In the genomic region with DNA sequence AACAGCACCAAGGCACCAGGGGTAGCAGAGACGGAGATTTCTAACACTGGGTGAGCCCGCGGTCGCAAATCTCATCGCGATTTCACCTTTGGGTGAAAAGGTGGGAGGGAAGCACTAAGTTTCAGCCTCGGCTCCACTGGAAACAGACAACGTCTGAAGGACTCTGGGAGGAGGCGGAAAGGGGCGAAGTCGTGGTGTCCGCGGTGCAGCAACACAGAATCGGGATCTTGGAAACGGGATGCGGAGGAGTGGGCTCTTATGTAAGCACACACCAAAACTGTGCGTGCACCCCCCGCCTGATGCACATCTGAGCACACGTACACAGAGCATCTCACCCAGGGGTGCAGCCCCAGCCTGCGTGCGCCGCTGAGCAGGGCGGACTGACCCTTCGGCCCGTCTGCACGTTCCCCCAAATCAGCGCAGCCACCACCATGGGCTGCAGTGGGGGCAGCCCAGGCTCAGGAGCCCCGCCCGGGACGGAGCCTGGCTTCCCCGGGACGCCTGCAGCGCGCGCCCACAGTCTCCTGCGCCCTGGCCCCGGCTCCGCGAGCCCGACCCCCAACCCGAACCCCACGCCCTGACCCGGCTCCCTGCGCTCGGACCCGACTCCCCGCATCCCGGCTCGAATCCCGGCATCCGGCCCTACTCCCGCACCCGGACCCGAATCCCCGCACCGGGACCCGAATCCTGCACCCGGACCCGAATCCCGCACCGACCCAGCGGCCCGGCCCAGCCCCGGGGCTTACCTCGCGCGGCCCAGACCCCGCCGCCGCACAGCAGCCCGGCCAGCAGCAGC, we compare ENCODE assay signal across 8 cellular contexts. TPM values are rescaled to one million over a fixed set of nuclear protein-coding genes. Genes with fewer than 3 reads are reported as not detected.
DNase-seq lines count a peak whose midpoint lies in the region; ATAC-seq and TF ChIP-seq lines count a peak whose summit lies in the region.

No MANE protein-coding gene starts in this region.

- peaks cover 46% of the 10 kb centered on the region for H3K4me1 Mint-ChIP-seq in activated T-cell treated with anti-CD3 and anti-CD28 coated beads, Interleukin-2, amount 50 U/mL, for 72 hours (ENCODE audit: low read depth)
- peaks cover 48% of the 10 kb centered on the region for H3K4me1 Mint-ChIP-seq in osteocyte (ENCODE audit: unreplicated experiment)

- no peak for TF ChIP-seq CTCF in osteocyte (IDR thresholded peaks at IDR 0.05)

- DNase-seq in NCI-H748 (lab: John Stamatoyannopoulos, UW; ENCODE audit: unreplicated experiment) (peak; percentile 29), NCI-H748 treated with DMSO at 0.1 percent for 48 hours (lab: John Stamatoyannopoulos, UW) (no peak), LoVo (ENCODE audit: low spot score) (peak; percentile 19), germinal center (ENCODE audit: low spot score) (peak; percentile 42), osteocyte (ENCODE audit: extremely low spot score, unreplicated experiment) (no peak), NCI-H1436 treated with DMSO at 0.1 percent for 48 hours (lab: John Stamatoyannopoulos, UW) (no peak)
- DNase-seq in activated T-cell treated with anti-CD3 and anti-CD28 coated beads, Interleukin-2, amount 50 U/mL, for 72 hours, result peak; percentile 33 to 37

- peaks cover 3 to 4% of the 10 kb centered on the region in 2 donors for H3K36me3 Mint-ChIP-seq in activated T-cell treated with anti-CD3 and anti-CD28 coated beads, Interleukin-2, amount 50 U/mL, for 72 hours (ENCODE audit: insufficient read depth in 2 of 2)
- no peaks in the 10 kb centered on the region for H3K36me3 Mint-ChIP-seq in osteocyte (ENCODE audit: unreplicated experiment)

- peak overlapping the region; percentile 87 to 93 for H3K4me3 Mint-ChIP-seq in activated T-cell treated with anti-CD3 and anti-CD28 coated beads, Interleukin-2, amount 50 U/mL, for 72 hours
- H3K4me3 Mint-ChIP-seq in osteocyte (ENCODE audit: unreplicated experiment), result peak overlapping the region; percentile 93

- H3K27ac Mint-ChIP-seq in activated T-cell treated with anti-CD3 and anti-CD28 coated beads, Interleukin-2, amount 50 U/mL, for 72 hours, result peak overlapping the region; percentile 83
- peak overlapping the region; percentile 84 for H3K27ac Mint-ChIP-seq in osteocyte (ENCODE audit: unreplicated experiment)

- ATAC-seq in activated T-cell treated with anti-CD3 and anti-CD28 coated beads, Interleukin-2, amount 50 U/mL, for 72 hours (replicated peaks in 1 of 2), result peak; percentile 21 to 22
- ATAC-seq in GM18519 (IDR thresholded peaks at IDR 0.05; ENCODE audit: low FRiP score, unreplicated experiment), result no peak

- H3K27me3 Mint-ChIP-seq in activated T-cell treated with anti-CD3 and anti-CD28 coated beads, Interleukin-2, amount 50 U/mL, for 72 hours (ENCODE audit: low read depth), result peaks cover 22% of the 10 kb centered on the region
- no peaks in the 10 kb centered on the region for H3K27me3 Mint-ChIP-seq in osteocyte (ENCODE audit: unreplicated experiment)

- H3K9me3 Mint-ChIP-seq in activated T-cell treated with anti-CD3 and anti-CD28 coated beads, Interleukin-2, amount 50 U/mL, for 72 hours, result no peaks in the 10 kb centered on the region
- no peaks in the 10 kb centered on the region for H3K9me3 Mint-ChIP-seq in osteocyte (ENCODE audit: unreplicated experiment)

RNA-seq across cellular contexts. Expression of gene CLSTN1, which starts 0.7 kb away (rescaled TPM):
- 10 to 100 TPM; 31.7 to 34.1 TPM for total RNA-seq in activated T-cell treated with anti-CD3 and anti-CD28 coated beads, Interleukin-2, amount 50 U/mL, for 72 hours
- 179 and 187 TPM in 2 replicates for total RNA-seq in osteocyte

Comparison
In these comparisons a context has a peak if more than half of its experiments do, and no peak if none do; other contexts are left out.
1. DNase-seq: peak in NCI-H748 (single experiment), LoVo (single experiment), activated T-cell treated with anti-CD3 and anti-CD28 coated beads, Interleukin-2, amount 50 U/mL, for 72 hours (2 of 2) and germinal center (single experiment); none in NCI-H748 treated with DMSO at 0.1 percent for 48 hours (single experiment), osteocyte (single experiment) and NCI-H1436 treated with DMSO at 0.1 percent for 48 hours (single experiment).